Comparison of ENCODE assay signal across 21 cellular contexts in genomic region chr1:62263006-62263812, GRCh38. TPM values are rescaled to one million over a fixed set of nuclear protein-coding genes. Genes with fewer than 3 reads are reported as not detected.
"Had no signal": no experiment of that assay in that cellular context is flagged by ENCODE, and none has a peak within 500 bp of the region (broad histone marks: within the 10 kb centered on the region; RNA-seq: fewer than 3 reads in every experiment).

No MANE protein-coding gene starts in this region.

- H3K4me3 Mint-ChIP-seq: activated CD4-positive, alpha-beta T cell treated with anti-CD3 and anti-CD28 coated beads, Interleukin-2, amount 10 ng/mL, durations not matched to agents 7 days and 5 days; activated naive CD8-positive, alpha-beta T cell treated with anti-CD3 and anti-CD28 coated beads, Interleukin-2, amount 50 U/mL, for 24 hours; memory B cell; natural killer cell treated with Interleukin-12 subunit alpha and Interleukin-12 subunit beta and Interleukin-15 and Interleukin-18, amount 100 ng/mL, for 72 hours had no signal

- H3K27ac ChIP-seq: colonic mucosa, stomach, testis, upper lobe of left lung had no signal

- H3K36me3 Mint-ChIP-seq: natural killer cell treated with Interleukin-12 subunit alpha and Interleukin-12 subunit beta and Interleukin-15 and Interleukin-18, amount 100 ng/mL, for 72 hours had no signal

- H3K4me1 Mint-ChIP-seq: activated CD4-positive, alpha-beta T cell treated with anti-CD3 and anti-CD28 coated beads, Interleukin-2, amount 10 ng/mL, durations not matched to agents 7 days and 5 days; activated naive CD8-positive, alpha-beta T cell treated with anti-CD3 and anti-CD28 coated beads, Interleukin-2, amount 50 U/mL, for 24 hours; memory B cell had no signal

- H3K36me3 ChIP-seq: colonic mucosa, stomach, upper lobe of left lung had no signal

- H3K9me3 Mint-ChIP-seq: activated CD4-positive, alpha-beta T cell treated with anti-CD3 and anti-CD28 coated beads, Interleukin-2, amount 10 ng/mL, durations not matched to agents 7 days and 5 days; activated naive CD8-positive, alpha-beta T cell treated with anti-CD3 and anti-CD28 coated beads, Interleukin-2, amount 50 U/mL, for 24 hours had no signal

- H3K4me3 ChIP-seq: colonic mucosa, stomach, testis, upper lobe of left lung had no signal

- DNase-seq: activated CD4-positive, alpha-beta T cell treated with anti-CD3 and anti-CD28 coated beads, Interleukin-2, amount 10 ng/mL, durations not matched to agents 7 days and 5 days; activated CD4-positive, CD25-positive, alpha-beta regulatory T cell; activated CD8-positive, alpha-beta memory T cell treated with anti-CD3 and anti-CD28 coated beads for 24 hours; activated naive CD4-positive, alpha-beta T cell treated with Interleukin-2 at 50 U/mL for 16 hours; activated naive CD8-positive, alpha-beta T cell treated with anti-CD3 and anti-CD28 coated beads, Interleukin-2, amount 50 U/mL, for 24 hours; aorta; caudate nucleus; colonic mucosa; left ventricle myocardium superior; stimulated activated CD4-positive, alpha-beta T cell treated with anti-CD3 and anti-CD28 coated beads, Interleukin-12 subunit alpha, Interleukin-12 subunit beta, amount 100 ng/mL, for 4 hours; stimulated activated CD4-positive, alpha-beta T cell treated with anti-CD3 and anti-CD28 coated beads, Interleukin-2, amount 100 ng/mL, for 24 hours; stomach; SW 1271; testis; upper lobe of left lung had no signal

- H3K4me1 ChIP-seq: colonic mucosa, stomach, testis, upper lobe of left lung had no signal

- H3K27me3 ChIP-seq: colonic mucosa, stomach, testis, upper lobe of left lung had no signal

- H3K9me3 ChIP-seq: colonic mucosa, stomach, testis, upper lobe of left lung had no signal

- H3K27ac Mint-ChIP-seq: activated CD4-positive, alpha-beta T cell treated with anti-CD3 and anti-CD28 coated beads, Interleukin-2, amount 10 ng/mL, durations not matched to agents 7 days and 5 days; activated naive CD8-positive, alpha-beta T cell treated with anti-CD3 and anti-CD28 coated beads, Interleukin-2, amount 50 U/mL, for 24 hours; memory B cell; natural killer cell treated with Interleukin-12 subunit alpha and Interleukin-12 subunit beta and Interleukin-15 and Interleukin-18, amount 100 ng/mL, for 72 hours had no signal

RNA-seq across cellular contexts. Expression of gene KANK4, which starts 56.0 kb away (rescaled TPM):
- total RNA-seq: activated CD4-positive, alpha-beta T cell treated with anti-CD3 and anti-CD28 coated beads, Interleukin-2, amount 10 ng/mL, durations not matched to agents 7 days and 5 days; esophagus mucosa; natural killer cell treated with Interleukin-12 subunit alpha and Interleukin-12 subunit beta and Interleukin-15 and Interleukin-18, amount 100 ng/mL, for 72 hours; osteocyte; pulmonary artery endothelial cell; T-helper 2 cell treated with Interferon-gamma antibody and Interleukin-4, amounts not matched to agents 100 ng/mL and 5 ng/mL, for 36 hours had no signal
